Comparison of ENCODE assay signal across 29 cellular contexts in genomic region chr4:111562811-111563210, GRCh38.
DNase-seq lines count a peak whose midpoint lies in the region; ATAC-seq and TF ChIP-seq lines count a peak whose summit lies in the region.
"Had no signal": no experiment of that assay in that cellular context is flagged by ENCODE, and none has a peak within 500 bp of the region (broad histone marks: within the 10 kb centered on the region; RNA-seq: fewer than 3 reads in every experiment).

No MANE protein-coding gene starts in this region.

- peak; percentile 75 for DNase-seq in AG10803 (ENCODE audit: low read depth)
- DNase-seq in HCEC 1CT = peak; percentile 48
- no peak for DNase-seq in RWPE2 (ENCODE audit: low spot score)
- DNase-seq in foreskin keratinocyte = peak; percentile 69 to 85
- DNase-seq in central memory CD4-positive, alpha-beta T cell = no peak
- no peak for DNase-seq in left lobe of liver (ENCODE audit: low spot score)
- DNase-seq: activated CD4-positive, alpha-beta T cell treated with anti-CD3 and anti-CD28 coated beads, Interleukin-2, amount 50 U/mL, for 4 hours; activated naive CD4-positive, alpha-beta T cell treated with anti-CD3 and anti-CD28 coated beads for 36 hours; adrenal gland; brain microvascular endothelial cell; CD4-positive, alpha-beta T cell; effector CD4-positive, alpha-beta T cell; erythroblast; gastrocnemius medialis; left colon; NCI-H1105; NCI-H2081; NCI-H226; NCI-H748 treated with DMSO at 0.1 percent for 48 hours; posterior cingulate gyrus; SJCRH30; stimulated activated CD4-positive, alpha-beta T cell treated with anti-CD3 and anti-CD28 coated beads, Interleukin-15, amount 100 ng/mL, for 24 hours; stimulated activated naive B cell treated with anti-CD40 and anti-IgM and Interleukin-4, amounts not matched to agents 10 μg/mL and 1 μg/mL and 100 μg/mL, for 72 hours; upper lobe of right lung had no signal

- no peak overlapping the region for H3K4me3 ChIP-seq in AG10803 (ENCODE audit: low read length)
- no peak overlapping the region for H3K4me3 ChIP-seq in RWPE2 (ENCODE audit: severe bottlenecking)
- H3K4me3 ChIP-seq: adrenal gland, gastrocnemius medialis, HAP-1, SJCRH30, suprapubic skin, upper lobe of right lung had no signal

- H3K27me3 ChIP-seq in RWPE2 (ENCODE audit: insufficient read depth, poor library complexity, severe bottlenecking) (no peaks in the 10 kb centered on the region), foreskin keratinocyte (no peaks in the 10 kb centered on the region)
- H3K27me3 ChIP-seq: adrenal gland, brain microvascular endothelial cell, gastrocnemius medialis, SJCRH30, suprapubic skin, upper lobe of right lung had no signal

- peak overlapping the region; percentile 45 for H3K27ac ChIP-seq in RWPE2 (ENCODE audit: poor library complexity, severe bottlenecking)
- no peak overlapping the region for H3K27ac ChIP-seq in foreskin keratinocyte
- H3K27ac ChIP-seq: adrenal gland, brain microvascular endothelial cell, gastrocnemius medialis, SJCRH30, suprapubic skin, upper lobe of right lung had no signal

- H3K4me1 ChIP-seq in RWPE2 (ENCODE audit: insufficient read depth, poor library complexity, severe bottlenecking) = peaks cover 4% of the 10 kb centered on the region
- H3K4me1 ChIP-seq in foreskin keratinocyte = peaks cover 19% of the 10 kb centered on the region
- H3K4me1 ChIP-seq: adrenal gland, gastrocnemius medialis, HAP-1, SJCRH30, suprapubic skin, upper lobe of right lung had no signal

- no peaks in the 10 kb centered on the region for H3K36me3 ChIP-seq in RWPE2 (ENCODE audit: low read depth)
- H3K36me3 ChIP-seq: adrenal gland, brain microvascular endothelial cell, gastrocnemius medialis, HAP-1, SJCRH30, suprapubic skin, upper lobe of right lung had no signal

- TF ChIP-seq CTCF in AG10803 (conservative IDR thresholded peaks at IDR 0.05; ENCODE audit: low read length) (no peak), RWPE2 (IDR thresholded peaks at IDR 0.05; ENCODE audit: poor library complexity, severe bottlenecking) (no peak), foreskin keratinocyte (conservative IDR thresholded peaks at IDR 0.05) (no peak)

- no peaks in the 10 kb centered on the region for H3K9me3 ChIP-seq in RWPE2 (ENCODE audit: severe bottlenecking)
- H3K9me3 ChIP-seq: adrenal gland, gastrocnemius medialis, HAP-1, SJCRH30, suprapubic skin, upper lobe of right lung had no signal

- ATAC-seq in RWPE2 (ENCODE audit: low read depth) = peak; percentile 89; the same call in 2 of the 3 replicates
- peak; percentile 100 for ATAC-seq in foreskin keratinocyte
- ATAC-seq in GM21423 (IDR thresholded peaks at IDR 0.05; ENCODE audit: unreplicated experiment) = no peak
- ATAC-seq in left lobe of liver = no peak
- no peak for ATAC-seq in HG03565 (IDR thresholded peaks at IDR 0.05; ENCODE audit: unreplicated experiment)
- ATAC-seq: gastrocnemius medialis; left colon; sciatic nerve; stimulated activated naive B cell treated with anti-CD40 and anti-IgM and Interleukin-4, amounts not matched to agents 10 μg/mL and 1 μg/mL and 100 μg/mL, for 72 hours; upper lobe of right lung had no signal

Comparison
In these comparisons a context has a peak if more than half of its experiments do, and no peak if none do; other contexts are left out.
1. DNase-seq: peak in AG10803 (single experiment), HCEC 1CT (single experiment) and foreskin keratinocyte (2 of 2); none in RWPE2 (single experiment), central memory CD4-positive, alpha-beta T cell (single experiment) and left lobe of liver (single experiment).
2. ATAC-seq: peak in RWPE2 (single experiment) and foreskin keratinocyte (single experiment); none in GM21423 (single experiment), left lobe of liver (single experiment) and HG03565 (single experiment).